17 cellular contexts compared by ENCODE assay signal in genomic region chr1:174000274-174000852, GRCh38. TPM values are rescaled to one million over a fixed set of nuclear protein-coding genes. Genes with fewer than 3 reads are reported as not detected.
DNase-seq lines count a peak whose midpoint lies in the region; ATAC-seq and TF ChIP-seq lines count a peak whose summit lies in the region.
"Had no signal": no experiment of that assay in that cellular context is flagged by ENCODE, and none has a peak within 500 bp of the region (broad histone marks: within the 10 kb centered on the region; RNA-seq: fewer than 3 reads in every experiment).

No MANE protein-coding gene starts in this region.

- H3K9me3 ChIP-seq in T-helper 17 cell (ENCODE audit: control insufficient read depth, low read length, poor library complexity, severe bottlenecking), result no peaks in the 10 kb centered on the region
- H3K9me3 ChIP-seq in endocrine pancreas (ENCODE audit: control insufficient read depth, low read length), result no peaks in the 10 kb centered on the region
- no peaks in the 10 kb centered on the region for H3K9me3 ChIP-seq in neutrophil
- H3K9me3 ChIP-seq: HAP-1, left lung, tibial nerve had no signal

- H3K27me3 Mint-ChIP-seq in T-helper 17 cell (no peaks in the 10 kb centered on the region), type B pancreatic cell (no peaks in the 10 kb centered on the region)
- H3K27me3 Mint-ChIP-seq: stimulated activated naive CD8-positive, alpha-beta T cell treated with anti-CD3 and anti-CD28 coated beads, Interleukin-15, amount 100 ng/mL, for 72 hours had no signal

- no peaks in the 10 kb centered on the region for H3K9me3 Mint-ChIP-seq in type B pancreatic cell
- H3K9me3 Mint-ChIP-seq: activated T-helper 1 cell treated with anti-CD3 and anti-CD28 coated beads, Interleukin-12 subunit alpha, Interleukin-12 subunit beta, Interleukin-2, Interleukin-4 antibody, amounts not matched to agents 30 ng/mL and 10 ng/mL and 1 ng/mL, durations not matched to agents 14 hours and 24 hours and 36 hours; stimulated activated naive CD8-positive, alpha-beta T cell treated with anti-CD3 and anti-CD28 coated beads, Interleukin-15, amount 100 ng/mL, for 72 hours had no signal

- H3K4me1 ChIP-seq in endocrine pancreas (ENCODE audit: control insufficient read depth, insufficient read depth, low read length) (peaks cover 18% of the 10 kb centered on the region), neutrophil (ENCODE audit: control insufficient read depth in 1 of 2, insufficient read depth in 1 of 2, low read depth in 1 of 2, low read length in 1 of 2) (peaks cover 0 to 5% of the 10 kb centered on the region in 2 experiments)

- ATAC-seq in T-helper 17 cell (no peak), HG03565 (IDR thresholded peaks at IDR 0.05; ENCODE audit: unreplicated experiment) (no peak), HG03095 (IDR thresholded peaks at IDR 0.05; ENCODE audit: unreplicated experiment) (no peak)
- ATAC-seq: left lung; stimulated activated naive CD8-positive, alpha-beta T cell treated with anti-CD3 and anti-CD28 coated beads, Interleukin-15, amount 100 ng/mL, for 72 hours had no signal

- peak overlapping the region; percentile 81 for H3K27ac Mint-ChIP-seq in T-helper 17 cell
- no peak overlapping the region for H3K27ac Mint-ChIP-seq in type B pancreatic cell
- H3K27ac Mint-ChIP-seq: activated T-helper 1 cell treated with anti-CD3 and anti-CD28 coated beads, Interleukin-12 subunit alpha, Interleukin-12 subunit beta, Interleukin-2, Interleukin-4 antibody, amounts not matched to agents 30 ng/mL and 10 ng/mL and 1 ng/mL, durations not matched to agents 14 hours and 24 hours and 36 hours; stimulated activated naive CD8-positive, alpha-beta T cell treated with anti-CD3 and anti-CD28 coated beads, Interleukin-15, amount 100 ng/mL, for 72 hours had no signal

- no peak overlapping the region for H3K9ac ChIP-seq in endocrine pancreas (ENCODE audit: control insufficient read depth, insufficient read depth, low read length)

- H3K4me3 Mint-ChIP-seq in T-helper 17 cell, result no peak overlapping the region
- H3K4me3 Mint-ChIP-seq in type B pancreatic cell, result no peak overlapping the region
- H3K4me3 Mint-ChIP-seq: activated T-helper 1 cell treated with anti-CD3 and anti-CD28 coated beads, Interleukin-12 subunit alpha, Interleukin-12 subunit beta, Interleukin-2, Interleukin-4 antibody, amounts not matched to agents 30 ng/mL and 10 ng/mL and 1 ng/mL, durations not matched to agents 14 hours and 24 hours and 36 hours; stimulated activated naive CD8-positive, alpha-beta T cell treated with anti-CD3 and anti-CD28 coated beads, Interleukin-15, amount 100 ng/mL, for 72 hours had no signal

- H3K27me3 ChIP-seq in endocrine pancreas (ENCODE audit: control insufficient read depth, insufficient read depth, low read length) (no peaks in the 10 kb centered on the region), neutrophil (no peaks in the 10 kb centered on the region)
- H3K27me3 ChIP-seq: left lung, tibial nerve had no signal

- H3K4me3 ChIP-seq in endocrine pancreas (ENCODE audit: control insufficient read depth, insufficient read depth, low read length) (peak overlapping the region; percentile 32), neutrophil (ENCODE audit: low read depth in 1 of 2, low read length in 1 of 2) (no peak overlapping the region)
- H3K4me3 ChIP-seq: HAP-1, left lung, tibial nerve had no signal

- TF ChIP-seq CTCF in neutrophil (IDR thresholded peaks at IDR 0.05) (no peak), type B pancreatic cell (conservative IDR thresholded peaks at IDR 0.05) (no peak)

- peaks cover 20% of the 10 kb centered on the region for H3K4me1 Mint-ChIP-seq in T-helper 17 cell
- H3K4me1 Mint-ChIP-seq in type B pancreatic cell (ENCODE audit: unreplicated experiment), result peaks cover 26% of the 10 kb centered on the region

- peak; percentile 21 for DNase-seq in EH (ENCODE audit: low read depth)
- DNase-seq in T-helper 17 cell, result no peak
- no peak for DNase-seq in type B pancreatic cell (ENCODE audit: extremely low spot score, unreplicated experiment)
- DNase-seq: COR-L47; glutamatergic neuron; left lung; NCI-H524 treated with DMSO at 0.1 percent for 48 hours; RPMI8226; stimulated activated CD4-positive, alpha-beta T cell treated with anti-CD3 and anti-CD28 coated beads, Interleukin-4, amount 100 ng/mL, for 24 hours; stimulated activated naive CD8-positive, alpha-beta T cell treated with anti-CD3 and anti-CD28 coated beads, Interleukin-15, amount 100 ng/mL, for 72 hours had no signal

- H3K27ac ChIP-seq in neutrophil, result peak overlapping the region; percentile 55
- H3K27ac ChIP-seq: left lung, tibial nerve had no signal

- H3K36me3 Mint-ChIP-seq in T-helper 17 cell (ENCODE audit: low read depth) (no peaks in the 10 kb centered on the region), type B pancreatic cell (peaks cover 21% of the 10 kb centered on the region)

- no peaks in the 10 kb centered on the region for H3K36me3 ChIP-seq in endocrine pancreas (ENCODE audit: control insufficient read depth, insufficient read depth, low read length)
- H3K36me3 ChIP-seq in neutrophil, result peaks cover 8% of the 10 kb centered on the region
- H3K36me3 ChIP-seq: HAP-1 had no signal

RNA-seq across cellular contexts. Expression of gene RC3H1, which starts 21.8 kb away (rescaled TPM):
- total RNA-seq in T-helper 17 cell (10 to 100 TPM; 41.7 to 50.0 TPM), type B pancreatic cell (ENCODE audit: low replicate concordance) (35.7 and 39.4 TPM in 2 replicates)
